21 cellular contexts compared by ENCODE assay signal in the genomic region with DNA sequence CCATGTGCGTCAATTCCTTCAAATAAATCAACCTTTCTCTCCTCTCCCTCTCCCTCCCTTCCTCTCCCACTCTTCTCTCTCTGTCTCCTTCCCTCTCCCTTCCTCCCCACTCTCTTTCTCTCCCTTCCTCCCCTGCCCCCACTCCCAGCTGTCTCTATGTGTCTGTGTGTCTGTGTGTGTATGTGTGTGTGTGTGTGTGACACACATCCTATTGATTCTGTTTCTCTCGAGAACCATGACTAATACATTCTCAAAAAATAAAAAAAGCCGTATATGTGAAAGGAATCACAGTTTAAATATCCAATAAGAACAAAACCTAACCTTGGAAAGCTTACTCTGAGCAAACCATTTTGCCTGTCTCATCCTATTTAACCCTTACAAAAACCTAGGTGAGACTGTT. TPM values are rescaled to one million over a fixed set of nuclear protein-coding genes. Genes with fewer than 3 reads are reported as not detected.
DNase-seq lines count a peak whose midpoint lies in the region; ATAC-seq, FAIRE-seq and TF ChIP-seq lines count a peak whose summit lies in the region.
"Had no signal": no experiment of that assay in that cellular context is flagged by ENCODE, and none has a peak within 500 bp of the region (broad histone marks: within the 10 kb centered on the region; RNA-seq: fewer than 3 reads in every experiment).

No MANE protein-coding gene starts in this region.

- H3K9me3 Mint-ChIP-seq in astrocyte (ENCODE audit: unreplicated experiment) = peaks cover 5% of the 10 kb centered on the region

- no peak for TF ChIP-seq POLR2A in testis (IDR thresholded peaks at IDR 0.05)

- POLR2A ChIA-PET in GM10248 (lab: Yijun Ruan, JAX) = no interaction called here

- H3K79me2 ChIP-seq in astrocyte (ENCODE audit: insufficient read depth, low read length) = no peaks in the 10 kb centered on the region

- H3K4me3 Mint-ChIP-seq in astrocyte (ENCODE audit: unreplicated experiment) = no peak overlapping the region
- H3K4me3 Mint-ChIP-seq: CD4-positive, CD25-positive, alpha-beta regulatory T cell; WTC11 had no signal

- H3K4me1 Mint-ChIP-seq in astrocyte (ENCODE audit: low read depth, unreplicated experiment) = peaks cover 11% of the 10 kb centered on the region
- H3K4me1 Mint-ChIP-seq: CD4-positive, CD25-positive, alpha-beta regulatory T cell had no signal

- ATAC-seq in GM21723 (IDR thresholded peaks at IDR 0.05; ENCODE audit: unreplicated experiment) = no peak
- ATAC-seq: Panc1, pancreas had no signal

- FAIRE-seq in astrocyte (lab: Jason Lieb, UNC) = no peak
- no peak for FAIRE-seq in GM19239 (lab: Jason Lieb, UNC)
- FAIRE-seq: kidney, pancreas had no signal

- H3K4me3 ChIP-seq in astrocyte (ENCODE audit: insufficient read depth, low read depth, low read length) (no peak overlapping the region), testis (no peak overlapping the region)
- H3K4me3 ChIP-seq: ascending aorta, pancreas, stomach had no signal

- H3K9ac ChIP-seq in astrocyte (ENCODE audit: low read length) = no peak overlapping the region

- H2AFZ ChIP-seq in astrocyte (ENCODE audit: low read depth, low read length) = no peak overlapping the region

- CTCF ChIA-PET in GM10248 (lab: Yijun Ruan, JAX) = interaction anchor here (0.7 to 1.6 kb wide), 3 partner anchors 11 to 61 kb away, joined by 3 to 4 read pairs (median 3); no protein-coding TSS in a partner anchor

- intact Hi-C loops in testis (cut with DNase I; ENCODE audit: low total_unique reads) = no loop called here

- H3K27me3 Mint-ChIP-seq in astrocyte (ENCODE audit: low read depth, unreplicated experiment) = no peaks in the 10 kb centered on the region

- no peaks in the 10 kb centered on the region for H4K20me1 ChIP-seq in astrocyte (ENCODE audit: insufficient read depth, low read length)

- DNase-seq in NCI-H2227 (lab: John Stamatoyannopoulos, UW; ENCODE audit: unreplicated experiment) = peak; percentile 4
- DNase-seq in NCI-H2227 treated with DMSO at 0.1 percent for 48 hours (lab: John Stamatoyannopoulos, UW) = no peak
- peak; percentile 24 for DNase-seq in astrocyte (ENCODE audit: low read depth)
- DNase-seq in glomerular endothelial cell (ENCODE audit: extremely low read depth, low read depth, low spot score) = peak; percentile 9
- no peak for DNase-seq in testis
- no peak for DNase-seq in GM10248 (ENCODE audit: extremely low spot score)
- no peak for DNase-seq in GM19239 (ENCODE audit: insufficient read length, low spot score)
- DNase-seq: 8988T; activated effector memory CD4-positive, alpha-beta T cell treated with Interleukin-2 at 50 U/mL for 16 hours; CD4-positive, CD25-positive, alpha-beta regulatory T cell; GF-D8; Kasumi-1; kidney; NCI-H510A; pancreas; stimulated activated CD4-positive, alpha-beta T cell treated with anti-CD3 and anti-CD28 coated beads, Interleukin-15, amount 100 ng/mL, for 24 hours; stomach had no signal

- 48 to 62% methylated on average over 3 of the region's 3 CpGs for WGBS in testis, 2 donors

- peak overlapping the region; percentile 23 for H3K4me2 ChIP-seq in astrocyte (ENCODE audit: low read length)

- H3K9me3 ChIP-seq in astrocyte (ENCODE audit: insufficient read depth, low read depth, low read length) (no peaks in the 10 kb centered on the region), testis (no peaks in the 10 kb centered on the region)
- H3K9me3 ChIP-seq: ascending aorta, pancreas, stomach had no signal

- TF ChIP-seq CTCF in astrocyte (IDR thresholded peaks at IDR 0.05; ENCODE audit: insufficient read depth, low read depth, low read length) (no peak), testis (IDR thresholded peaks at IDR 0.05) (no peak), GM10248 (IDR thresholded peaks at IDR 0.05; ENCODE audit: control extremely low read depth, extremely low read depth, low read depth, missing control alignments) (no peak)

- H3K36me3 Mint-ChIP-seq in astrocyte (ENCODE audit: low read depth, unreplicated experiment) = peaks cover 3% of the 10 kb centered on the region
- H3K36me3 Mint-ChIP-seq: CD4-positive, CD25-positive, alpha-beta regulatory T cell had no signal

- H3K36me3 ChIP-seq in astrocyte (ENCODE audit: insufficient read depth, low read length) (no peaks in the 10 kb centered on the region), testis (ENCODE audit: low read depth, missing control alignments) (no peaks in the 10 kb centered on the region)
- H3K36me3 ChIP-seq: ascending aorta, pancreas, stomach had no signal

- H3K27me3 ChIP-seq in astrocyte (ENCODE audit: insufficient read depth, low read length) = no peaks in the 10 kb centered on the region
- H3K27me3 ChIP-seq in testis = no peaks in the 10 kb centered on the region
- H3K27me3 ChIP-seq: ascending aorta, pancreas, stomach had no signal

- H3K27ac Mint-ChIP-seq in astrocyte (ENCODE audit: unreplicated experiment) = no peak overlapping the region
- H3K27ac Mint-ChIP-seq: CD4-positive, CD25-positive, alpha-beta regulatory T cell; WTC11 had no signal

- H3K4me1 ChIP-seq in astrocyte (ENCODE audit: insufficient read depth, low read length) (peaks cover 4% of the 10 kb centered on the region), testis (peaks cover 28% of the 10 kb centered on the region)
- H3K4me1 ChIP-seq: ascending aorta, pancreas, stomach had no signal

- H3K27ac ChIP-seq in astrocyte (ENCODE audit: low read depth, low read length) = no peak overlapping the region
- H3K27ac ChIP-seq in testis = peak overlapping the region; percentile 67 to 86
- H3K27ac ChIP-seq: ascending aorta, pancreas, stomach had no signal

RNA-seq across cellular contexts. Expression of a gene that starts 8.5 kb away (rescaled TPM):
- 0.26 TPM in 1 of 2 replicates, not detected in the other for total RNA-seq in astrocyte
- total RNA-seq in glomerular endothelial cell = not detected in 2 replicates
- 100 to 1,000 TPM; 104 to 159 TPM for total RNA-seq in testis
- 103 TPM for polyA plus RNA-seq in testis (ENCODE audit: insufficient read depth, low read depth, low replicate concordance)
- total RNA-seq: ascending aorta, WTC11 had no signal
- polyA plus RNA-seq: CD4-positive, CD25-positive, alpha-beta regulatory T cell had no signal

Comparison
In these comparisons a context has a peak if more than half of its experiments do, and no peak if none do; other contexts are left out.
1. DNase-seq: peak in NCI-H2227 (single experiment), astrocyte (single experiment) and glomerular endothelial cell (single experiment); none in NCI-H2227 treated with DMSO at 0.1 percent for 48 hours (single experiment), testis (single experiment), GM10248 (single experiment) and GM19239 (single experiment).
2. RNA of a gene that starts 8.5 kb away (total RNA-seq): 104 to 159 TPM in testis; 0.26 TPM in astrocyte and not detected in glomerular endothelial cell; every median in the first group is over 10 times any median in the second.